In genomic region chr11:2955896-2956476, GRCh38 we compare ENCODE assay signal across 2 cellular contexts.
TF ChIP-seq lines count a peak whose summit lies in the region.

No MANE protein-coding gene starts in this region.

TF ChIP-seq in GM23338, 12 proteins besides CTCF, POLR2A, EP300 and RAD21:
- no peak for TF ChIP-seq REST (IDR thresholded peaks at IDR 0.05; ENCODE audit: unreplicated experiment)
TF ChIP-seq in GM23338: peak in this region for 0.

TF ChIP-seq in WTC11, 78 proteins besides CTCF, POLR2A, EP300 and RAD21:
- no peak for TF ChIP-seq ERG (CRISPR knock-in tag; IDR thresholded peaks at IDR 0.05)
- TF ChIP-seq ATF1 (CRISPR knock-in tag; IDR thresholded peaks at IDR 0.05), result no peak
- no peak for TF ChIP-seq PRRX2 (CRISPR knock-in tag; IDR thresholded peaks at IDR 0.05)
- no peak for TF ChIP-seq SMAD3 (CRISPR knock-in tag; IDR thresholded peaks at IDR 0.05; ENCODE audit: borderline replicate concordance)
- no peak for TF ChIP-seq PREB (CRISPR knock-in tag; IDR thresholded peaks at IDR 0.05; ENCODE audit: borderline replicate concordance)
- TF ChIP-seq MYBL2 (CRISPR knock-in tag; IDR thresholded peaks at IDR 0.05), result no peak
